1 cellular context compared by ENCODE assay signal in the genomic region with DNA sequence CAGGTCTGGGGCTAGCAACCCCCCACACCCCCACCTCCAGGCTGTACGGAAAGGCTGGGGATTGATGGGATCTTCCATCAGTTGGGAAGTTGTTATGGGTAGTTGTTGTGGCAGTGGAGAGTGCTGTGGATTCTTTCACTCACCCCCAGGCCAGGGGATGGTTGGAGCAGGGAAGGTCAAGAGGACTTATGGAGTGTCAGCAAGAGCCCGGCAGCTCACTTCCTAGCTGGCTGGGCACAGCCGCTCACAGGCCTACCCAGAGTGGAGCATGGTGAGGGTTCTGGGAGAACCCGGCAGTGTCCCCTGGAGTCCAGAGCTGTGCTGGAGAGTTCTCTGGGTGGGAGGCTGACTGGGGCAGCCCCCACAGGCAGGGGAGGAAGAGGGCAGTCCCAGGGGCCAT.
TF ChIP-seq lines count a peak whose summit lies in the region.

No MANE protein-coding gene starts in this region.

TF ChIP-seq in SK-N-SH, 30 proteins besides CTCF, POLR2A, EP300 and RAD21:
- no peak for TF ChIP-seq IRF3 (IDR thresholded peaks at IDR 0.05; ENCODE audit: low read depth, low read length)
